Comparison of ENCODE assay signal across 1 cellular context in the genomic region with DNA sequence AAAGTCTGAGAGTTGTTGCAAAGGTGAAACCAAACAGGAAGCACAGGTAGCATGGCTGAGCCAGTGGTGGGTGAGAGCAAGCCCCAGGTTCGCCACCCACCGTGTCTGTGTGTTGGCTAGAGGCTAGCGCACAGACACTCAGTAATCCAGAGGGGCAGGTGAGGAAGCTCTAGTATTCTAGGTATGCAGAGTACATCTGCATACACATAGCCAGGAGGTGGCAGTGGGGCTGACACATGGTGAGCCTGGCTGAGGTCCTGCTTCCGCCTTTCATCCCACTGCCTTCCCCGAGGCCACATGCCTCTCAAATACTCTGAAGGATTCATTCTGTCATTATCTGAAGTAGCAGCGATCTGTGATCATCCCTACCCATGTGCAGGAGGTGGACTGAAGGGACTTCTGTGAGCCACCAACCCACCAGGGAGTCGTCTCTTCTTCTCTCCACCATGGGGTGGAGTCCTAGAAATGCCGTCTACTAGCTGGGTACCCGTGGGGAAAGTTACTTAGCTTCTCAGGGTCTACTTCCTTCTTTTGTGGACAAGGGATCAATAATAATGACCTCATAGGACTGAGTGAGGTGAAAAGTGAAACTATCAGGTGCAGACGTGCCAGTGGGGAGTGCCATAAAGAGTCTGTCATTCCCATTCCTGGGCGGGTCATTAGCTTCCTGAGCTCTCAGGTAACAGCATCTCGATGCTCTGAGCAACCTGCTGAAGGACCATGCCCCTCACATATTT.
TF ChIP-seq lines count a peak whose summit lies in the region.

No MANE protein-coding gene starts in this region.

TF ChIP-seq in HepG2, 621 proteins besides CTCF, POLR2A, EP300 and RAD21 (continued from another document):
- TF ChIP-seq ATF7 (IDR thresholded peaks at IDR 0.05) (0 out of 2 replicates have a peak, but pooled peaks have one; percentile 14), ATF7 (CRISPR knock-in tag; IDR thresholded peaks at IDR 0.05) (no peak), ZNF703 (CRISPR knock-in tag; IDR thresholded peaks at IDR 0.05; ENCODE audit: borderline replicate concordance) (no peak)
